1 cellular context compared by ENCODE assay signal in genomic region chr11:1988667-1989317, GRCh38.
TF ChIP-seq lines count a peak whose summit lies in the region.

No MANE protein-coding gene starts in this region.

TF ChIP-seq in HepG2, 621 proteins besides CTCF, POLR2A, EP300 and RAD21 (continued from another document and continues in another):
- 0 out of 2 replicates have a peak, but pooled peaks have one; percentile 19 for TF ChIP-seq RERE (CRISPR knock-in tag; IDR thresholded peaks at IDR 0.05; ENCODE audit: low read depth)
- no peak for TF ChIP-seq POGK (CRISPR knock-in tag; conservative IDR thresholded peaks at IDR 0.05)
- TF ChIP-seq ZNF562 (CRISPR knock-in tag; IDR thresholded peaks at IDR 0.05; ENCODE audit: borderline replicate concordance) = no peak
- no peak for TF ChIP-seq PAWR (CRISPR knock-in tag; IDR thresholded peaks at IDR 0.05; ENCODE audit: borderline replicate concordance)
- TF ChIP-seq GRHL1 (CRISPR knock-in tag; conservative IDR thresholded peaks at IDR 0.05) = no peak
- no peak for TF ChIP-seq ZBTB33 (CRISPR knock-in tag; IDR thresholded peaks at IDR 0.05)
- no peak for TF ChIP-seq ZNF572 (CRISPR knock-in tag; IDR thresholded peaks at IDR 0.05)
- no peak for TF ChIP-seq ZNF10 (CRISPR knock-in tag; IDR thresholded peaks at IDR 0.05; ENCODE audit: borderline replicate concordance, low read depth)
- TF ChIP-seq SCMH1 (CRISPR knock-in tag; IDR thresholded peaks at IDR 0.05; ENCODE audit: borderline replicate concordance) = no peak
- no peak for TF ChIP-seq SAFB2 (CRISPR knock-in tag; IDR thresholded peaks at IDR 0.05; ENCODE audit: borderline replicate concordance, low read depth)
- no peak for TF ChIP-seq ZNF530 (CRISPR knock-in tag; IDR thresholded peaks at IDR 0.05; ENCODE audit: low read depth)
- TF ChIP-seq ZBTB26 (CRISPR knock-in tag; IDR thresholded peaks at IDR 0.05; ENCODE audit: borderline replicate concordance) = no peak
- no peak for TF ChIP-seq RAD51 (IDR thresholded peaks at IDR 0.05; ENCODE audit: borderline replicate concordance)
- no peak for TF ChIP-seq ZNF569 (CRISPR knock-in tag; IDR thresholded peaks at IDR 0.05; ENCODE audit: borderline replicate concordance)
- no peak for TF ChIP-seq SIX1 (CRISPR knock-in tag; IDR thresholded peaks at IDR 0.05; ENCODE audit: borderline replicate concordance)
- no peak for TF ChIP-seq RFXAP (CRISPR knock-in tag; IDR thresholded peaks at IDR 0.05; ENCODE audit: borderline replicate concordance)
- no peak for TF ChIP-seq THYN1 (CRISPR knock-in tag; IDR thresholded peaks at IDR 0.05; ENCODE audit: borderline replicate concordance, low read depth)
- peak; percentile 87 for TF ChIP-seq MED1 (CRISPR knock-in tag; IDR thresholded peaks at IDR 0.05)
- no peak for TF ChIP-seq CBX5 (CRISPR knock-in tag; IDR thresholded peaks at IDR 0.05; ENCODE audit: borderline replicate concordance)
- peak; percentile 15; the same call in 1 of the 2 replicates for TF ChIP-seq ETV5 (CRISPR knock-in tag; IDR thresholded peaks at IDR 0.05; ENCODE audit: borderline replicate concordance)
- 0 out of 2 replicates have a peak, but pooled peaks have one; percentile 20 for TF ChIP-seq ARID5B (CRISPR knock-in tag; IDR thresholded peaks at IDR 0.05)
- TF ChIP-seq KDM3A (CRISPR knock-in tag; IDR thresholded peaks at IDR 0.05; ENCODE audit: low read depth) = no peak
- TF ChIP-seq FOXA3 (CRISPR knock-in tag; IDR thresholded peaks at IDR 0.05) = peak; percentile 28; the same call in 1 of the 2 replicates
- no peak for TF ChIP-seq ZNF282 (IDR thresholded peaks at IDR 0.05; ENCODE audit: partially characterized antibody)
- no peak for TF ChIP-seq KAT2B (IDR thresholded peaks at IDR 0.05; ENCODE audit: borderline replicate concordance, low read depth, low read length)
- TF ChIP-seq DRAP1 (CRISPR knock-in tag; IDR thresholded peaks at IDR 0.05) = no peak
- no peak for TF ChIP-seq ZNF891 (CRISPR knock-in tag; IDR thresholded peaks at IDR 0.05)
- no peak for TF ChIP-seq IRF2 (CRISPR knock-in tag; IDR thresholded peaks at IDR 0.05)
- TF ChIP-seq ZNF556 (CRISPR knock-in tag; IDR thresholded peaks at IDR 0.05; ENCODE audit: borderline replicate concordance) = no peak
- TF ChIP-seq STAG1 (CRISPR knock-in tag; IDR thresholded peaks at IDR 0.05) = peak; percentile 10; the same call in 1 of the 2 replicates
- TF ChIP-seq ZNF292 (CRISPR knock-in tag; IDR thresholded peaks at IDR 0.05; ENCODE audit: borderline replicate concordance, low read depth) = no peak
- TF ChIP-seq ZNF614 (CRISPR knock-in tag; IDR thresholded peaks at IDR 0.05; ENCODE audit: borderline replicate concordance) = no peak; the same call in 1 of the 2 replicates
- TF ChIP-seq ZNF879 (CRISPR knock-in tag; IDR thresholded peaks at IDR 0.05) = no peak
- peak; percentile 33; the same call in 1 of the 2 replicates for TF ChIP-seq SP5 (CRISPR knock-in tag; IDR thresholded peaks at IDR 0.05; ENCODE audit: borderline replicate concordance, low read depth)
- TF ChIP-seq DNMT1 (CRISPR knock-in tag; IDR thresholded peaks at IDR 0.05) = no peak
- no peak for TF ChIP-seq ESRRA (CRISPR knock-in tag; IDR thresholded peaks at IDR 0.05; ENCODE audit: low read depth)
- no peak for TF ChIP-seq PTBP1 (IDR thresholded peaks at IDR 0.05; ENCODE audit: low read depth, low read length, poor library complexity, severe bottlenecking)
- no peak for TF ChIP-seq FIP1L1 (IDR thresholded peaks at IDR 0.05; ENCODE audit: borderline replicate concordance, insufficient read depth, low read depth, low read length)
- TF ChIP-seq ZBTB4 (CRISPR knock-in tag; IDR thresholded peaks at IDR 0.05; ENCODE audit: borderline replicate concordance) = no peak
- TF ChIP-seq ZKSCAN5 (CRISPR knock-in tag; IDR thresholded peaks at IDR 0.05) = no peak
